Comparison of ENCODE assay signal across 2 cellular contexts in the genomic region with DNA sequence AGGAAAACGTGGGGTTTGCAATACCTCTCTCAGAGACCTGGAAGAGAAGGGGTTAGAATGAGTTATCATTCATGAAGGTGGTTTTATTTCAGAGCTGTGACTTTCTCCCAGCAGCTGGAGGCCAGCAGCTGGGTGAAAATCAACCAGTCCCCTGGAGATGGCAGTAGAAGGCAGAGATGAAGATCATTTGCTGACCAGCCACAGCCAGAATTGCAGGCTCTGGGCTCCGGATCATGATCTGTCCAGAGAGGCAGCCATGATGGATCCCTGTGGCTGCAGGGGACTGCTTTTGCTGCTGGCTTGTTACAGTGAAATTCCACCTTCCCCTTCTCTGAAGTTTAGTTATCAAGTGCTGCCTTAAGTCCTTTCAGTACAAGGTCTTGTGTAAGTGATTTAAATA.
TF ChIP-seq lines count a peak whose summit lies in the region.

No MANE protein-coding gene starts in this region.

TF ChIP-seq in K562, 482 proteins besides CTCF, POLR2A, EP300 and RAD21:
- TF ChIP-seq CTBP1 (IDR thresholded peaks at IDR 0.05; ENCODE audit: borderline replicate concordance) (no peak), PTRF (tag; IDR thresholded peaks at IDR 0.05) (no peak), PHF20 (IDR thresholded peaks at IDR 0.05; ENCODE audit: partially characterized antibody) (no peak), ZFP36 (IDR thresholded peaks at IDR 0.05; ENCODE audit: low read depth, low read length, partially characterized antibody) (peak; percentile 28), NFIX (CRISPR knock-in tag; IDR thresholded peaks at IDR 0.05; ENCODE audit: low read depth) (no peak), ZBED1 (IDR thresholded peaks at IDR 0.05) (no peak), NFIC (IDR thresholded peaks at IDR 0.05) (no peak), HIVEP1 (CRISPR knock-in tag; IDR thresholded peaks at IDR 0.05) (no peak), SRSF1 (IDR thresholded peaks at IDR 0.05; ENCODE audit: low read depth, low read length) (no peak), SMC3 (conservative IDR thresholded peaks at IDR 0.05; ENCODE audit: insufficient read depth, low read depth, low read length) (0 out of 2 replicates have a peak, but pooled peaks have one; percentile 16), YY1 (IDR thresholded peaks at IDR 0.05; ENCODE audit: borderline replicate concordance in 1 of 3, control insufficient read depth in 1 of 3, extremely low read depth in 1 of 3, insufficient read depth in 3 of 3, insufficient read length in 1 of 3, insufficient replicate concordance in 2 of 3, low read depth in 1 of 3, low read length in 2 of 3) (peak; percentile 25 to 85 (median 50)), KLF16 (IDR thresholded peaks at IDR 0.05) (0 out of 2 replicates have a peak, but pooled peaks have one; percentile 34), DIDO1 (tag; IDR thresholded peaks at IDR 0.05; ENCODE audit: low read depth) (no peak)
- TF ChIP-seq, protein P1, sequence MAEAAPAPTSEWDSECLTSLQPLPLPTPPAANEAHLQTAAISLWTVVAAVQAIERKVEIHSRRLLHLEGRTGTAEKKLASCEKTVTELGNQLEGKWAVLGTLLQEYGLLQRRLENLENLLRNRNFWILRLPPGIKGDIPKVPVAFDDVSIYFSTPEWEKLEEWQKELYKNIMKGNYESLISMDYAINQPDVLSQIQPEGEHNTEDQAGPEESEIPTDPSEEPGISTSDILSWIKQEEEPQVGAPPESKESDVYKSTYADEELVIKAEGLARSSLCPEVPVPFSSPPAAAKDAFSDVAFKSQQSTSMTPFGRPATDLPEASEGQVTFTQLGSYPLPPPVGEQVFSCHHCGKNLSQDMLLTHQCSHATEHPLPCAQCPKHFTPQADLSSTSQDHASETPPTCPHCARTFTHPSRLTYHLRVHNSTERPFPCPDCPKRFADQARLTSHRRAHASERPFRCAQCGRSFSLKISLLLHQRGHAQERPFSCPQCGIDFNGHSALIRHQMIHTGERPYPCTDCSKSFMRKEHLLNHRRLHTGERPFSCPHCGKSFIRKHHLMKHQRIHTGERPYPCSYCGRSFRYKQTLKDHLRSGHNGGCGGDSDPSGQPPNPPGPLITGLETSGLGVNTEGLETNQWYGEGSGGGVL (CRISPR knock-in tag; IDR thresholded peaks at IDR 0.05): no peak
- TF ChIP-seq, protein P2, sequence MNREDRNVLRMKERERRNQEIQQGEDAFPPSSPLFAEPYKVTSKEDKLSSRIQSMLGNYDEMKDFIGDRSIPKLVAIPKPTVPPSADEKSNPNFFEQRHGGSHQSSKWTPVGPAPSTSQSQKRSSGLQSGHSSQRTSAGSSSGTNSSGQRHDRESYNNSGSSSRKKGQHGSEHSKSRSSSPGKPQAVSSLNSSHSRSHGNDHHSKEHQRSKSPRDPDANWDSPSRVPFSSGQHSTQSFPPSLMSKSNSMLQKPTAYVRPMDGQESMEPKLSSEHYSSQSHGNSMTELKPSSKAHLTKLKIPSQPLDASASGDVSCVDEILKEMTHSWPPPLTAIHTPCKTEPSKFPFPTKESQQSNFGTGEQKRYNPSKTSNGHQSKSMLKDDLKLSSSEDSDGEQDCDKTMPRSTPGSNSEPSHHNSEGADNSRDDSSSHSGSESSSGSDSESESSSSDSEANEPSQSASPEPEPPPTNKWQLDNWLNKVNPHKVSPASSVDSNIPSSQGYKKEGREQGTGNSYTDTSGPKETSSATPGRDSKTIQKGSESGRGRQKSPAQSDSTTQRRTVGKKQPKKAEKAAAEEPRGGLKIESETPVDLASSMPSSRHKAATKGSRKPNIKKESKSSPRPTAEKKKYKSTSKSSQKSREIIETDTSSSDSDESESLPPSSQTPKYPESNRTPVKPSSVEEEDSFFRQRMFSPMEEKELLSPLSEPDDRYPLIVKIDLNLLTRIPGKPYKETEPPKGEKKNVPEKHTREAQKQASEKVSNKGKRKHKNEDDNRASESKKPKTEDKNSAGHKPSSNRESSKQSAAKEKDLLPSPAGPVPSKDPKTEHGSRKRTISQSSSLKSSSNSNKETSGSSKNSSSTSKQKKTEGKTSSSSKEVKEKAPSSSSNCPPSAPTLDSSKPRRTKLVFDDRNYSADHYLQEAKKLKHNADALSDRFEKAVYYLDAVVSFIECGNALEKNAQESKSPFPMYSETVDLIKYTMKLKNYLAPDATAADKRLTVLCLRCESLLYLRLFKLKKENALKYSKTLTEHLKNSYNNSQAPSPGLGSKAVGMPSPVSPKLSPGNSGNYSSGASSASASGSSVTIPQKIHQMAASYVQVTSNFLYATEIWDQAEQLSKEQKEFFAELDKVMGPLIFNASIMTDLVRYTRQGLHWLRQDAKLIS (CRISPR knock-in tag; IDR thresholded peaks at IDR 0.05): no peak
- TF ChIP-seq, protein P3, sequence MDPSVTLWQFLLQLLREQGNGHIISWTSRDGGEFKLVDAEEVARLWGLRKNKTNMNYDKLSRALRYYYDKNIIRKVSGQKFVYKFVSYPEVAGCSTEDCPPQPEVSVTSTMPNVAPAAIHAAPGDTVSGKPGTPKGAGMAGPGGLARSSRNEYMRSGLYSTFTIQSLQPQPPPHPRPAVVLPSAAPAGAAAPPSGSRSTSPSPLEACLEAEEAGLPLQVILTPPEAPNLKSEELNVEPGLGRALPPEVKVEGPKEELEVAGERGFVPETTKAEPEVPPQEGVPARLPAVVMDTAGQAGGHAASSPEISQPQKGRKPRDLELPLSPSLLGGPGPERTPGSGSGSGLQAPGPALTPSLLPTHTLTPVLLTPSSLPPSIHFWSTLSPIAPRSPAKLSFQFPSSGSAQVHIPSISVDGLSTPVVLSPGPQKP (CRISPR knock-in tag; IDR thresholded peaks at IDR 0.05): no peak
- TF ChIP-seq, protein P4, sequence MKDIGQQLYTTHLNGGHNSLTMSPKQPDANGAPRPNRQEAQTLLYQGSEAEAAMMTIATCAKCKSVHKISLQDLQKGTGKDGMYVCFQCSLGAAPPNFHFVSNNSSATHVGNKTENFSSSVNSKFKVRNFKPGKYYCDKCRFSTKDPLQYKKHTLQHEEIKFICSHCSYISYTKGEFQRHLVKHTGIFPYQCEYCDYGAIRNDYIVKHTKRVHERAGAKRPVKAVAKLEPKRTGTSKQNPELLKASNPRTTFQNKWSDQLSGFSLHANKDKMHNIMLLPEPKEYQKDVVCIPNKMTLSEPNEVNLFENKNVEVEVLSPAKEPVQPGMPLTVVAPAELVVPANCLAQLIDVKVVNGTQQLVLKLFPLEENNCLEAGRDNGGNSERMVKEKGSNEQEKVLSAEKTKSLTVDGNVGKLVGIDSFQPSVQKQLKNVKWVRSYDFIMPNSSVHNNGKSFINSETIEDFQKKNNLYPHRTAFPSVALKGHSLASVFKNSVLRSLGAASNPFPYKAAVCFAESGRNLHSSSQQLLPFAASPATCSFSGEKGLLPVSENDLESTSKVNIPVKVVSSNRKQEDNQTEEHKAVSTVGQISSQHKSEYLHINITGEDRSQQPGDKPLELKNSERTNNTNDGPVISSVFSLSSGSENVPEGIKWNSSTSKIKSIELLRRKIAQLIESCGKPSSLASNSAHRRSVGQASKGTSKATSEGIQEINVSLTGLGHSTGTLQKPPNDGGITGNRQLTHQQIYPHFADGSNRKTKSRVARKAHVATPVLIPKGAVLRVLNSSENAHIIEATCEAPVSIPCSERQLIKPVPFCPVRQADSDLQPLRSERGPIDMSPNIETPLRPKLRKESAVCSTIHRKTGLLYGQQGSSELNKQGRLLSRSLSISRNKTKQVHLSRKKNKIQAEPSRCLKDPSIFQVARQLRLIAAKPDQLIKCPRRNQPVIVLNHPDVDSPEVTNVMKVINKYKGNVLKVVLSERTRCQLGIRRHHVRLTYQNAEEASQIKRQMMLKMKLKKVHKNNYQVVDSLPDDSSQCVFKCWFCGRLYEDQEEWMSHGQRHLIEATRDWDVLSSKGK (CRISPR knock-in tag; IDR thresholded peaks at IDR 0.05): no peak

TF ChIP-seq in HepG2, 621 proteins besides CTCF, POLR2A, EP300 and RAD21:
- TF ChIP-seq, protein P5, sequence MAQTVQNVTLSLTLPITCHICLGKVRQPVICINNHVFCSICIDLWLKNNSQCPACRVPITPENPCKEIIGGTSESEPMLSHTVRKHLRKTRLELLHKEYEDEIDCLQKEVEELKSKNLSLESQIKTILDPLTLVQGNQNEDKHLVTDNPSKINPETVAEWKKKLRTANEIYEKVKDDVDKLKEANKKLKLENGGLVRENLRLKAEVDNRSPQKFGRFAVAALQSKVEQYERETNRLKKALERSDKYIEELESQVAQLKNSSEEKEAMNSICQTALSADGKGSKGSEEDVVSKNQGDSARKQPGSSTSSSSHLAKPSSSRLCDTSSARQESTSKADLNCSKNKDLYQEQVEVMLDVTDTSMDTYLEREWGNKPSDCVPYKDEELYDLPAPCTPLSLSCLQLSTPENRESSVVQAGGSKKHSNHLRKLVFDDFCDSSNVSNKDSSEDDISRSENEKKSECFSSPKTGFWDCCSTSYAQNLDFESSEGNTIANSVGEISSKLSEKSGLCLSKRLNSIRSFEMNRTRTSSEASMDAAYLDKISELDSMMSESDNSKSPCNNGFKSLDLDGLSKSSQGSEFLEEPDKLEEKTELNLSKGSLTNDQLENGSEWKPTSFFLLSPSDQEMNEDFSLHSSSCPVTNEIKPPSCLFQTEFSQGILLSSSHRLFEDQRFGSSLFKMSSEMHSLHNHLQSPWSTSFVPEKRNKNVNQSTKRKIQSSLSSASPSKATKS (CRISPR knock-in tag; IDR thresholded peaks at IDR 0.05): no peak
- TF ChIP-seq ZFP36 (IDR thresholded peaks at IDR 0.05; ENCODE audit: borderline replicate concordance, low read depth, low read length, partially characterized antibody): no peak
- peak; percentile 73 for TF ChIP-seq ZMYM4 (CRISPR knock-in tag; IDR thresholded peaks at IDR 0.05)
- peak; percentile 18; the same call in 1 of the 2 replicates for TF ChIP-seq KAT8 (CRISPR knock-in tag; IDR thresholded peaks at IDR 0.05)
- TF ChIP-seq ZNF20 (CRISPR knock-in tag; IDR thresholded peaks at IDR 0.05): no peak
- no peak for TF ChIP-seq ZNF790 (CRISPR knock-in tag; IDR thresholded peaks at IDR 0.05; ENCODE audit: borderline replicate concordance)
- peak; percentile 71 for TF ChIP-seq YY1 (IDR thresholded peaks at IDR 0.05; ENCODE audit: insufficient read depth, insufficient replicate concordance, low read depth, low read length)
- peak; percentile 51; the same call in 1 of the 2 replicates for TF ChIP-seq HOXA3 (CRISPR knock-in tag; IDR thresholded peaks at IDR 0.05)
- TF ChIP-seq, protein P6, sequence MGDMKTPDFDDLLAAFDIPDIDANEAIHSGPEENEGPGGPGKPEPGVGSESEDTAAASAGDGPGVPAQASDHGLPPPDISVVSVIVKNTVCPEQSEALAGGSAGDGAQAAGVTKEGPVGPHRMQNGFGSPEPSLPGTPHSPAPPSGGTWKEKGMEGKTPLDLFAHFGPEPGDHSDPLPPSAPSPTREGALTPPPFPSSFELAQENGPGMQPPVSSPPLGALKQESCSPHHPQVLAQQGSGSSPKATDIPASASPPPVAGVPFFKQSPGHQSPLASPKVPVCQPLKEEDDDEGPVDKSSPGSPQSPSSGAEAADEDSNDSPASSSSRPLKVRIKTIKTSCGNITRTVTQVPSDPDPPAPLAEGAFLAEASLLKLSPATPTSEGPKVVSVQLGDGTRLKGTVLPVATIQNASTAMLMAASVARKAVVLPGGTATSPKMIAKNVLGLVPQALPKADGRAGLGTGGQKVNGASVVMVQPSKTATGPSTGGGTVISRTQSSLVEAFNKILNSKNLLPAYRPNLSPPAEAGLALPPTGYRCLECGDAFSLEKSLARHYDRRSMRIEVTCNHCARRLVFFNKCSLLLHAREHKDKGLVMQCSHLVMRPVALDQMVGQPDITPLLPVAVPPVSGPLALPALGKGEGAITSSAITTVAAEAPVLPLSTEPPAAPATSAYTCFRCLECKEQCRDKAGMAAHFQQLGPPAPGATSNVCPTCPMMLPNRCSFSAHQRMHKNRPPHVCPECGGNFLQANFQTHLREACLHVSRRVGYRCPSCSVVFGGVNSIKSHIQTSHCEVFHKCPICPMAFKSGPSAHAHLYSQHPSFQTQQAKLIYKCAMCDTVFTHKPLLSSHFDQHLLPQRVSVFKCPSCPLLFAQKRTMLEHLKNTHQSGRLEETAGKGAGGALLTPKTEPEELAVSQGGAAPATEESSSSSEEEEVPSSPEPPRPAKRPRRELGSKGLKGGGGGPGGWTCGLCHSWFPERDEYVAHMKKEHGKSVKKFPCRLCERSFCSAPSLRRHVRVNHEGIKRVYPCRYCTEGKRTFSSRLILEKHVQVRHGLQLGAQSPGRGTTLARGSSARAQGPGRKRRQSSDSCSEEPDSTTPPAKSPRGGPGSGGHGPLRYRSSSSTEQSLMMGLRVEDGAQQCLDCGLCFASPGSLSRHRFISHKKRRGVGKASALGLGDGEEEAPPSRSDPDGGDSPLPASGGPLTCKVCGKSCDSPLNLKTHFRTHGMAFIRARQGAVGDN (CRISPR knock-in tag; IDR thresholded peaks at IDR 0.05): peak; percentile 19; the same call in 1 of the 2 replicates
- TF ChIP-seq STAG1 (CRISPR knock-in tag; IDR thresholded peaks at IDR 0.05): peak; percentile 63
- peak; percentile 17; the same call in 1 of the 2 replicates for TF ChIP-seq ERF (CRISPR knock-in tag; IDR thresholded peaks at IDR 0.05)
- TF ChIP-seq, protein P7, sequence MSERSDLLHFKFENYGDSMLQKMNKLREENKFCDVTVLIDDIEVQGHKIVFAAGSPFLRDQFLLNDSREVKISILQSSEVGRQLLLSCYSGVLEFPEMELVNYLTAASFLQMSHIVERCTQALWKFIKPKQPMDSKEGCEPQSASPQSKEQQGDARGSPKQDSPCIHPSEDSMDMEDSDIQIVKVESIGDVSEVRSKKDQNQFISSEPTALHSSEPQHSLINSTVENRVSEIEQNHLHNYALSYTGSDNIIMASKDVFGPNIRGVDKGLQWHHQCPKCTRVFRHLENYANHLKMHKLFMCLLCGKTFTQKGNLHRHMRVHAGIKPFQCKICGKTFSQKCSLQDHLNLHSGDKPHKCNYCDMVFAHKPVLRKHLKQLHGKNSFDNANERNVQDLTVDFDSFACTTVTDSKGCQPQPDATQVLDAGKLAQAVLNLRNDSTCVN (CRISPR knock-in tag; IDR thresholded peaks at IDR 0.05; ENCODE audit: borderline replicate concordance): no peak
- TF ChIP-seq ZNF615 (CRISPR knock-in tag; IDR thresholded peaks at IDR 0.05; ENCODE audit: borderline replicate concordance): no peak
- no peak for TF ChIP-seq ZFP90 (CRISPR knock-in tag; IDR thresholded peaks at IDR 0.05; ENCODE audit: borderline replicate concordance)
- TF ChIP-seq MYNN (CRISPR knock-in tag; IDR thresholded peaks at IDR 0.05; ENCODE audit: low read depth): no peak
- no peak for TF ChIP-seq ZNF678 (CRISPR knock-in tag; IDR thresholded peaks at IDR 0.05)
- TF ChIP-seq POGZ (CRISPR knock-in tag; IDR thresholded peaks at IDR 0.05): peak; percentile 54
- peak; percentile 54; the same call in 1 of the 2 replicates for TF ChIP-seq SMC3 (IDR thresholded peaks at IDR 0.05; ENCODE audit: low read length)
